8 cellular contexts compared by ENCODE assay signal in the genomic region with DNA sequence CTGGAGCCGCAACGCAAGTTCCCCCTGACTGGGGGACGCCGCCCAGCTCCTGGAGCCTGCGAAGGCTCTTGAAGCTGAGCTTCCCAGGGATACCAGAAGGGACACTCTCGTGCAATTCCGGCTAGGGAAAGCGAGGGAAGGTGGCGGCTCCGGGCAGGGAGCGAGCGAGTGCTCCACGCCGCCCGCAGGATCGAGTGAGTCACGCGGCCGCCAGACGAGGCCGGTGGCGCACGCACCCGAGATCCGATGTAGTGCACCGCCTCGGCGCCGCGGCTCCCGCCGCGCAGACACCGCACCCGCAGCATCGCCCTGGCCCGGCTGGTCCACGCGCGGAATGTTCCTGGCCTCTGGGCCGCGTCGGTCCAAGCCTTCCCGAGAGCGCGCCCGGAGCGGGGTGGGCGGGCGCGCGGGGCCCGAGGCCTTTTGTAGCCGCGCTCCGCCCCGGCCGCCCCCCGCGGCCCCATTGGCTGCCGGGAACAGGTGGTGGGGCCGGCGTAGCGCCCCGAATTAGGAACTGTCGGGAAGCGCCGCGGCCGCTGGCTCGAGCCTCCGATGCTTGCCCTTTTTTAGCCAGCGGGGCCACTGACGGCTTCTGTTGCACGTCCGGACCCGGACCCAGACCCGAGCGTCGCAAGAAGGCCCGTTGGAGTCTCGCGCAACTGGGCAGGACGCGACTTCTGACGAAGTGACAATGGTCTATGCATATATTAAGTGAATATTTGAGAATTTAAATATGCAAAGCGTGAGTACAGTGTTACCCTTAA. TPM values are rescaled to one million over a fixed set of nuclear protein-coding genes. Genes with fewer than 3 reads are reported as not detected.
DNase-seq lines count a peak whose midpoint lies in the region; ATAC-seq, FAIRE-seq and TF ChIP-seq lines count a peak whose summit lies in the region.

A gene with protein sequence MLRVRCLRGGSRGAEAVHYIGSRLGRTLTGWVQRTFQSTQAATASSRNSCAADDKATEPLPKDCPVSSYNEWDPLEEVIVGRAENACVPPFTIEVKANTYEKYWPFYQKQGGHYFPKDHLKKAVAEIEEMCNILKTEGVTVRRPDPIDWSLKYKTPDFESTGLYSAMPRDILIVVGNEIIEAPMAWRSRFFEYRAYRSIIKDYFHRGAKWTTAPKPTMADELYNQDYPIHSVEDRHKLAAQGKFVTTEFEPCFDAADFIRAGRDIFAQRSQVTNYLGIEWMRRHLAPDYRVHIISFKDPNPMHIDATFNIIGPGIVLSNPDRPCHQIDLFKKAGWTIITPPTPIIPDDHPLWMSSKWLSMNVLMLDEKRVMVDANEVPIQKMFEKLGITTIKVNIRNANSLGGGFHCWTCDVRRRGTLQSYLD (minus strand): TSS at position 396 of the 764 bp plus-strand sequence. CDS start 91 bp downstream, at position 305.

- H3K9me3 ChIP-seq in osteoblast (ENCODE audit: low read depth, low read length): no peaks in the 10 kb centered on the region

- peak; percentile 79 for DNase-seq in Calu3
- peak; percentile 63 for DNase-seq in RCC 7860 (ENCODE audit: low spot score)
- peak; percentile 62 for DNase-seq in activated naive CD8-positive, alpha-beta T cell treated with anti-CD3 and anti-CD28 coated beads for 36 hours
- DNase-seq in Right ventricle myocardium superior: peak; percentile 89
- DNase-seq in osteoblast (ENCODE audit: insufficient read length, low spot score, missing footprints): peak; percentile 98

- peaks cover 11% of the 10 kb centered on the region for H3K4me1 ChIP-seq in osteoblast (ENCODE audit: insufficient read depth, low read length)
- H3K4me1 ChIP-seq in urinary bladder (ENCODE audit: insufficient read depth): no peaks in the 10 kb centered on the region

- ATAC-seq in GM19328 (IDR thresholded peaks at IDR 0.05; ENCODE audit: unreplicated experiment): peak; percentile 80
- ATAC-seq in HG03439 (IDR thresholded peaks at IDR 0.05; ENCODE audit: unreplicated experiment): peak; percentile 87
- ATAC-seq in Right ventricle myocardium superior (ENCODE audit: poor library complexity): peak; percentile 97

- no peaks in the 10 kb centered on the region for H4K20me1 ChIP-seq in osteoblast (ENCODE audit: insufficient read depth, low read length)

- peak within 1 kb of the TSS; percentile 49 for H3K27ac Mint-ChIP-seq in Calu3 (ENCODE audit: unreplicated experiment)
- no peak within 1 kb of the TSS for H3K27ac Mint-ChIP-seq in activated naive CD8-positive, alpha-beta T cell treated with anti-CD3 and anti-CD28 coated beads for 36 hours

- CTCF ChIA-PET in Calu3 (lab: Charles Lee): interaction anchor here (0.5 to 1.4 kb wide), 4 partner anchors 24 to 162 kb away, joined by 4 to 6 read pairs (median 5); a partner anchor contains a TSS

- peak within 1 kb of the TSS; percentile 76 for H2AFZ ChIP-seq in osteoblast (ENCODE audit: low read length)

- H3K4me3 Mint-ChIP-seq in Calu3 (ENCODE audit: low read depth, unreplicated experiment): peak within 1 kb of the TSS; percentile 95
- H3K4me3 Mint-ChIP-seq in activated naive CD8-positive, alpha-beta T cell treated with anti-CD3 and anti-CD28 coated beads for 36 hours: peak within 1 kb of the TSS; percentile 76

- H3K36me3 Mint-ChIP-seq in Calu3 (ENCODE audit: insufficient read depth, unreplicated experiment): peaks cover 10% of the 10 kb centered on the region
- peaks cover 2% of the 10 kb centered on the region for H3K36me3 Mint-ChIP-seq in activated naive CD8-positive, alpha-beta T cell treated with anti-CD3 and anti-CD28 coated beads for 36 hours

- FAIRE-seq in RCC 7860 (lab: Jason Lieb, UNC): no peak

- H3K4me3 ChIP-seq in osteoblast (ENCODE audit: insufficient read depth, low read length) (peak within 1 kb of the TSS; percentile 59), urinary bladder (ENCODE audit: low read depth, low read length) (peak within 1 kb of the TSS; percentile 54)

- no peaks in the 10 kb centered on the region for H3K79me2 ChIP-seq in osteoblast (ENCODE audit: insufficient read depth, low read length)

- WGBS in urinary bladder: under 1% methylated on average over 87 of the region's 87 CpGs

- peaks cover 66% of the 10 kb centered on the region for H3K27me3 ChIP-seq in osteoblast (ENCODE audit: insufficient read depth, low read length)

- no peaks in the 10 kb centered on the region for H3K9me3 Mint-ChIP-seq in Calu3 (ENCODE audit: low read depth, unreplicated experiment)
- no peaks in the 10 kb centered on the region for H3K9me3 Mint-ChIP-seq in activated naive CD8-positive, alpha-beta T cell treated with anti-CD3 and anti-CD28 coated beads for 36 hours

- H3K4me1 Mint-ChIP-seq in Calu3 (ENCODE audit: low read depth, unreplicated experiment): peaks cover 41% of the 10 kb centered on the region
- H3K4me1 Mint-ChIP-seq in activated naive CD8-positive, alpha-beta T cell treated with anti-CD3 and anti-CD28 coated beads for 36 hours: peaks cover 16% of the 10 kb centered on the region

- no peak within 1 kb of the TSS for H3K27ac ChIP-seq in osteoblast (ENCODE audit: low read depth, low read length)
- H3K27ac ChIP-seq in urinary bladder (ENCODE audit: low read depth): no peak within 1 kb of the TSS

- TF ChIP-seq CTCF in Calu3 (IDR thresholded peaks at IDR 0.05; ENCODE audit: unreplicated experiment) (peak; percentile 51), osteoblast (IDR thresholded peaks at IDR 0.05; ENCODE audit: extremely low read depth, low read depth, low read length) (peak; percentile 37)

- H3K36me3 ChIP-seq in osteoblast (ENCODE audit: insufficient read depth, low read length) (no peaks in the 10 kb centered on the region), urinary bladder (ENCODE audit: insufficient read depth) (no peaks in the 10 kb centered on the region)

- intact Hi-C loops in Calu3 (cut with micrococcal nuclease; ENCODE audit: unreplicated experiment): no loop called here
- intact Hi-C loops in Right ventricle myocardium superior (cut with DNase I): no loop called here

- H3K27me3 Mint-ChIP-seq in Calu3 (ENCODE audit: unreplicated experiment): peaks cover 20% of the 10 kb centered on the region
- peaks cover 61% of the 10 kb centered on the region for H3K27me3 Mint-ChIP-seq in activated naive CD8-positive, alpha-beta T cell treated with anti-CD3 and anti-CD28 coated beads for 36 hours

- BruUV-seq in Calu3 (replicated peaks; lab: Mats Ljungman, UMichigan): no TSS peak

- H3K4me2 ChIP-seq in osteoblast (ENCODE audit: insufficient read depth, low read length): peak within 1 kb of the TSS; percentile 78

RNA-seq across cellular contexts. Expression of the gene that starts here (rescaled TPM):
- 4.1 and 4.2 TPM in 2 replicates for total RNA-seq in Calu3 (2022)
- total RNA-seq in activated naive CD8-positive, alpha-beta T cell treated with anti-CD3 and anti-CD28 coated beads for 36 hours: 1 to 10 TPM; 4.9 to 5.0 TPM
- 35.6 TPM for total RNA-seq in Right ventricle myocardium superior
- total RNA-seq in osteoblast: 0.59 and 0.72 TPM in 2 replicates
- 83.8 TPM for total RNA-seq in urinary bladder
- 21.8 TPM for polyA plus RNA-seq in urinary bladder

Comparison
In these comparisons a context has a peak if more than half of its experiments do, and no peak if none do; other contexts are left out.
1. Peak in DNase-seq, H3K4me3 ChIP-seq and H3K4me2 ChIP-seq in osteoblast; RNA of the gene not detected or under 1 TPM.